In the genomic region with DNA sequence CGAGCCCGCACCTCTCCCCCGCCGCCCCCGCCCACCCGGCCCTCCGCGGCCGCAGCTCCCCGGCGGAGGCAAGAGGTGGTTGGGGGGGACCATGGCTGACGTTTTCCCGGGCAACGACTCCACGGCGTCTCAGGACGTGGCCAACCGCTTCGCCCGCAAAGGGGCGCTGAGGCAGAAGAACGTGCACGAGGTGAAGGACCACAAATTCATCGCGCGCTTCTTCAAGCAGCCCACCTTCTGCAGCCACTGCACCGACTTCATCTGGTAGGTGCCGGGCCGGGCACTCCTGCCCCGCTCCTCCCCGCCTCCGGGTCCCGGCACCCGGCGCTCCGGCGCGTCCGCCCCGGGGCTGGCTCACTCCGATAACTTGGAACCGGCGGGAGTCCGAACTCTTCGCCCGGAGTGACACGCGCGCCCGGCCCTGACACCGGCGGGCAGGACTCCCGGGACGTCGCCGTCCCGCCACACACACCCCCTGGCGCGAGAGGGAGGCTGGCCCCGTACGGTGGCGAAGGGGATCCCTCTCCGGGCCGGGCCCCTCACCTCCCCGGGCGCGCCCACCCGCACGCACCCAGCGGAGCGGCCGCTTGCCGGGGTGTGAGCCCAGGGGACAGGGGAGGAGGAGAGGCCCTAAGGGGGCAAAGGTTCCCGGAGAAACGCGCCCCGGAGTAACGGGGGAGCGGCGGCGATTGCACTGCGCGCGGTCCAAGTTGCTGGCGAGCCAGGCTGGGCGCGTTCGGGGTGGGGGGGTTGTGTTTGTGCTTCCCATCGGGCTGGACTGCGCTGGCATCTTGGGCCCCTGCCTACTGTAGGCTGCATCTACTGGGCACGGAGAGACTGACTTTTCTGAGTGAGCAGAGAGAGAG, we compare ENCODE assay signal across 1 cellular context.
TF ChIP-seq lines count a peak whose summit lies in the region.

No MANE protein-coding gene starts in this region.

TF ChIP-seq in HepG2, 621 proteins besides CTCF, POLR2A, EP300 and RAD21 (continued from another document and continues in another):
- TF ChIP-seq, protein P1, sequence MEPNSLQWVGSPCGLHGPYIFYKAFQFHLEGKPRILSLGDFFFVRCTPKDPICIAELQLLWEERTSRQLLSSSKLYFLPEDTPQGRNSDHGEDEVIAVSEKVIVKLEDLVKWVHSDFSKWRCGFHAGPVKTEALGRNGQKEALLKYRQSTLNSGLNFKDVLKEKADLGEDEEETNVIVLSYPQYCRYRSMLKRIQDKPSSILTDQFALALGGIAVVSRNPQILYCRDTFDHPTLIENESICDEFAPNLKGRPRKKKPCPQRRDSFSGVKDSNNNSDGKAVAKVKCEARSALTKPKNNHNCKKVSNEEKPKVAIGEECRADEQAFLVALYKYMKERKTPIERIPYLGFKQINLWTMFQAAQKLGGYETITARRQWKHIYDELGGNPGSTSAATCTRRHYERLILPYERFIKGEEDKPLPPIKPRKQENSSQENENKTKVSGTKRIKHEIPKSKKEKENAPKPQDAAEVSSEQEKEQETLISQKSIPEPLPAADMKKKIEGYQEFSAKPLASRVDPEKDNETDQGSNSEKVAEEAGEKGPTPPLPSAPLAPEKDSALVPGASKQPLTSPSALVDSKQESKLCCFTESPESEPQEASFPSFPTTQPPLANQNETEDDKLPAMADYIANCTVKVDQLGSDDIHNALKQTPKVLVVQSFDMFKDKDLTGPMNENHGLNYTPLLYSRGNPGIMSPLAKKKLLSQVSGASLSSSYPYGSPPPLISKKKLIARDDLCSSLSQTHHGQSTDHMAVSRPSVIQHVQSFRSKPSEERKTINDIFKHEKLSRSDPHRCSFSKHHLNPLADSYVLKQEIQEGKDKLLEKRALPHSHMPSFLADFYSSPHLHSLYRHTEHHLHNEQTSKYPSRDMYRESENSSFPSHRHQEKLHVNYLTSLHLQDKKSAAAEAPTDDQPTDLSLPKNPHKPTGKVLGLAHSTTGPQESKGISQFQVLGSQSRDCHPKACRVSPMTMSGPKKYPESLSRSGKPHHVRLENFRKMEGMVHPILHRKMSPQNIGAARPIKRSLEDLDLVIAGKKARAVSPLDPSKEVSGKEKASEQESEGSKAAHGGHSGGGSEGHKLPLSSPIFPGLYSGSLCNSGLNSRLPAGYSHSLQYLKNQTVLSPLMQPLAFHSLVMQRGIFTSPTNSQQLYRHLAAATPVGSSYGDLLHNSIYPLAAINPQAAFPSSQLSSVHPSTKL (CRISPR knock-in tag; IDR thresholded peaks at IDR 0.05), result 0 out of 2 replicates have a peak, but pooled peaks have one; percentile 22
- TF ChIP-seq ZNF530 (CRISPR knock-in tag; IDR thresholded peaks at IDR 0.05; ENCODE audit: low read depth), result no peak
- no peak for TF ChIP-seq ZNF75D (CRISPR knock-in tag; IDR thresholded peaks at IDR 0.05; ENCODE audit: borderline replicate concordance)
- 0 out of 2 replicates have a peak, but pooled peaks have one; percentile 21 for TF ChIP-seq FOXM1 (CRISPR knock-in tag; IDR thresholded peaks at IDR 0.05)
- TF ChIP-seq ZNF589 (CRISPR knock-in tag; conservative IDR thresholded peaks at IDR 0.05), result peak; percentile 73; the same call in 1 of the 2 replicates
- peak; percentile 82 for TF ChIP-seq KDM5B (CRISPR knock-in tag; IDR thresholded peaks at IDR 0.05; ENCODE audit: borderline replicate concordance)
- TF ChIP-seq ZNF660 (CRISPR knock-in tag; IDR thresholded peaks at IDR 0.05; ENCODE audit: borderline replicate concordance, low read depth), result 0 out of 2 replicates have a peak, but pooled peaks have one; percentile 56
- TF ChIP-seq TP53 (CRISPR knock-in tag; conservative IDR thresholded peaks at IDR 0.05), result no peak
- TF ChIP-seq, protein P2, sequence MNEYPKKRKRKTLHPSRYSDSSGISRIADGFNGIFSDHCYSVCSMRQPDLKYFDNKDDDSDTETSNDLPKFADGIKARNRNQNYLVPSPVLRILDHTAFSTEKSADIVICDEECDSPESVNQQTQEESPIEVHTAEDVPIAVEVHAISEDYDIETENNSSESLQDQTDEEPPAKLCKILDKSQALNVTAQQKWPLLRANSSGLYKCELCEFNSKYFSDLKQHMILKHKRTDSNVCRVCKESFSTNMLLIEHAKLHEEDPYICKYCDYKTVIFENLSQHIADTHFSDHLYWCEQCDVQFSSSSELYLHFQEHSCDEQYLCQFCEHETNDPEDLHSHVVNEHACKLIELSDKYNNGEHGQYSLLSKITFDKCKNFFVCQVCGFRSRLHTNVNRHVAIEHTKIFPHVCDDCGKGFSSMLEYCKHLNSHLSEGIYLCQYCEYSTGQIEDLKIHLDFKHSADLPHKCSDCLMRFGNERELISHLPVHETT (CRISPR knock-in tag; conservative IDR thresholded peaks at IDR 0.05), result peak; percentile 44; the same call in 1 of the 2 replicates
- TF ChIP-seq, protein P3, sequence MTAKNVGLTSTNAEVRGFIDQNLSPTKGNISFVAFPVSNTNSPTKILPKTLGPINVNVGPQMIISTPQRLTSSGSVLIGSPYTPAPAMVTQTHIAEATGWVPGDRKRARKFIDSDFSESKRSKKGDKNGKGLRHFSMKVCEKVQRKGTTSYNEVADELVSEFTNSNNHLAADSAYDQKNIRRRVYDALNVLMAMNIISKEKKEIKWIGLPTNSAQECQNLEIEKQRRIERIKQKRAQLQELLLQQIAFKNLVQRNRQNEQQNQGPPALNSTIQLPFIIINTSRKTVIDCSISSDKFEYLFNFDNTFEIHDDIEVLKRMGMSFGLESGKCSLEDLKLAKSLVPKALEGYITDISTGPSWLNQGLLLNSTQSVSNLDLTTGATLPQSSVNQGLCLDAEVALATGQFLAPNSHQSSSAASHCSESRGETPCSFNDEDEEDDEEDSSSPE (CRISPR knock-in tag; IDR thresholded peaks at IDR 0.05), result peak; percentile 48; the same call in 1 of the 2 replicates
- no peak for TF ChIP-seq FOSL1 (CRISPR knock-in tag; IDR thresholded peaks at IDR 0.05; ENCODE audit: borderline replicate concordance)
- peak; percentile 25; the same call in 1 of the 2 replicates for TF ChIP-seq HOXD1 (CRISPR knock-in tag; IDR thresholded peaks at IDR 0.05)
- 0 out of 2 replicates have a peak, but pooled peaks have one; percentile 57 for TF ChIP-seq GLI4 (CRISPR knock-in tag; IDR thresholded peaks at IDR 0.05; ENCODE audit: borderline replicate concordance)
- TF ChIP-seq JUND (CRISPR knock-in tag; IDR thresholded peaks at IDR 0.05), result 0 out of 2 replicates have a peak, but pooled peaks have one; percentile 7
- peak; percentile 73; the same call in 1 of the 2 replicates for TF ChIP-seq HOXA9 (CRISPR knock-in tag; IDR thresholded peaks at IDR 0.05; ENCODE audit: borderline replicate concordance)
- 0 out of 2 replicates have a peak, but pooled peaks have one; percentile 23 for TF ChIP-seq MYC (CRISPR knock-in tag; IDR thresholded peaks at IDR 0.05; ENCODE audit: borderline replicate concordance)
- TF ChIP-seq TCF7L2 (IDR thresholded peaks at IDR 0.05; ENCODE audit: low read depth, low read length), result no peak
- no peak for TF ChIP-seq ZNF260 (CRISPR knock-in tag; IDR thresholded peaks at IDR 0.05; ENCODE audit: borderline replicate concordance, low read depth)
- no peak for TF ChIP-seq JUNB (CRISPR knock-in tag; IDR thresholded peaks at IDR 0.05; ENCODE audit: borderline replicate concordance)
- peak; percentile 27; the same call in 1 of the 2 replicates for TF ChIP-seq HNF4A (CRISPR knock-in tag; IDR thresholded peaks at IDR 0.05)
- TF ChIP-seq, protein P4, sequence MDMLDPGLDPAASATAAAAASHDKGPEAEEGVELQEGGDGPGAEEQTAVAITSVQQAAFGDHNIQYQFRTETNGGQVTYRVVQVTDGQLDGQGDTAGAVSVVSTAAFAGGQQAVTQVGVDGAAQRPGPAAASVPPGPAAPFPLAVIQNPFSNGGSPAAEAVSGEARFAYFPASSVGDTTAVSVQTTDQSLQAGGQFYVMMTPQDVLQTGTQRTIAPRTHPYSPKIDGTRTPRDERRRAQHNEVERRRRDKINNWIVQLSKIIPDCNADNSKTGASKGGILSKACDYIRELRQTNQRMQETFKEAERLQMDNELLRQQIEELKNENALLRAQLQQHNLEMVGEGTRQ (IDR thresholded peaks at IDR 0.05; ENCODE audit: low read depth, low read length), result no peak
- TF ChIP-seq, protein P4 (CRISPR knock-in tag; IDR thresholded peaks at IDR 0.05; ENCODE audit: borderline replicate concordance), result no peak
- 0 out of 2 replicates have a peak, but pooled peaks have one; percentile 11 for TF ChIP-seq ZNF766 (CRISPR knock-in tag; IDR thresholded peaks at IDR 0.05; ENCODE audit: borderline replicate concordance)
- TF ChIP-seq ZMAT3 (CRISPR knock-in tag; conservative IDR thresholded peaks at IDR 0.05), result peak; percentile 72; the same call in 1 of the 2 replicates
- TF ChIP-seq ERF (CRISPR knock-in tag; IDR thresholded peaks at IDR 0.05), result peak; percentile 49; the same call in 1 of the 2 replicates
- peak; percentile 31; the same call in 1 of the 2 replicates for TF ChIP-seq POLR2G (IDR thresholded peaks at IDR 0.05; ENCODE audit: low read depth, low read length)
- TF ChIP-seq HNRNPL (IDR thresholded peaks at IDR 0.05; ENCODE audit: low read depth, low read length), result peak; percentile 85
- TF ChIP-seq, protein P5, sequence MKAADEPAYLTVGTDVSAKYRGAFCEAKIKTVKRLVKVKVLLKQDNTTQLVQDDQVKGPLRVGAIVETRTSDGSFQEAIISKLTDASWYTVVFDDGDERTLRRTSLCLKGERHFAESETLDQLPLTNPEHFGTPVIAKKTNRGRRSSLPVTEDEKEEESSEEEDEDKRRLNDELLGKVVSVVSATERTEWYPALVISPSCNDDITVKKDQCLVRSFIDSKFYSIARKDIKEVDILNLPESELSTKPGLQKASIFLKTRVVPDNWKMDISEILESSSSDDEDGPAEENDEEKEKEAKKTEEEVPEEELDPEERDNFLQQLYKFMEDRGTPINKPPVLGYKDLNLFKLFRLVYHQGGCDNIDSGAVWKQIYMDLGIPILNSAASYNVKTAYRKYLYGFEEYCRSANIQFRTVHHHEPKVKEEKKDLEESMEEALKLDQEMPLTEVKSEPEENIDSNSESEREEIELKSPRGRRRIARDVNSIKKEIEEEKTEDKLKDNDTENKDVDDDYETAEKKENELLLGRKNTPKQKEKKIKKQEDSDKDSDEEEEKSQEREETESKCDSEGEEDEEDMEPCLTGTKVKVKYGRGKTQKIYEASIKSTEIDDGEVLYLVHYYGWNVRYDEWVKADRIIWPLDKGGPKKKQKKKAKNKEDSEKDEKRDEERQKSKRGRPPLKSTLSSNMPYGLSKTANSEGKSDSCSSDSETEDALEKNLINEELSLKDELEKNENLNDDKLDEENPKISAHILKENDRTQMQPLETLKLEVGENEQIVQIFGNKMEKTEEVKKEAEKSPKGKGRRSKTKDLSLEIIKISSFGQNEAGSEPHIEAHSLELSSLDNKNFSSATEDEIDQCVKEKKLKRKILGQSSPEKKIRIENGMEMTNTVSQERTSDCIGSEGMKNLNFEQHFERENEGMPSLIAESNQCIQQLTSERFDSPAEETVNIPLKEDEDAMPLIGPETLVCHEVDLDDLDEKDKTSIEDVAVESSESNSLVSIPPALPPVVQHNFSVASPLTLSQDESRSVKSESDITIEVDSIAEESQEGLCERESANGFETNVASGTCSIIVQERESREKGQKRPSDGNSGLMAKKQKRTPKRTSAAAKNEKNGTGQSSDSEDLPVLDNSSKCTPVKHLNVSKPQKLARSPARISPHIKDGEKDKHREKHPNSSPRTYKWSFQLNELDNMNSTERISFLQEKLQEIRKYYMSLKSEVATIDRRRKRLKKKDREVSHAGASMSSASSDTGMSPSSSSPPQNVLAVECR (CRISPR knock-in tag; IDR thresholded peaks at IDR 0.05; ENCODE audit: borderline replicate concordance), result peak; percentile 86
- TF ChIP-seq, protein P6, sequence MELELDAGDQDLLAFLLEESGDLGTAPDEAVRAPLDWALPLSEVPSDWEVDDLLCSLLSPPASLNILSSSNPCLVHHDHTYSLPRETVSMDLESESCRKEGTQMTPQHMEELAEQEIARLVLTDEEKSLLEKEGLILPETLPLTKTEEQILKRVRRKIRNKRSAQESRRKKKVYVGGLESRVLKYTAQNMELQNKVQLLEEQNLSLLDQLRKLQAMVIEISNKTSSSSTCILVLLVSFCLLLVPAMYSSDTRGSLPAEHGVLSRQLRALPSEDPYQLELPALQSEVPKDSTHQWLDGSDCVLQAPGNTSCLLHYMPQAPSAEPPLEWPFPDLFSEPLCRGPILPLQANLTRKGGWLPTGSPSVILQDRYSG (CRISPR knock-in tag; IDR thresholded peaks at IDR 0.05), result peak; percentile 22; the same call in 1 of the 2 replicates
- TF ChIP-seq DR1 (CRISPR knock-in tag; IDR thresholded peaks at IDR 0.05), result peak; percentile 42; the same call in 1 of the 2 replicates
- peak; percentile 70; the same call in 1 of the 2 replicates for TF ChIP-seq KMT2A (CRISPR knock-in tag; IDR thresholded peaks at IDR 0.05)
- TF ChIP-seq, protein P7, sequence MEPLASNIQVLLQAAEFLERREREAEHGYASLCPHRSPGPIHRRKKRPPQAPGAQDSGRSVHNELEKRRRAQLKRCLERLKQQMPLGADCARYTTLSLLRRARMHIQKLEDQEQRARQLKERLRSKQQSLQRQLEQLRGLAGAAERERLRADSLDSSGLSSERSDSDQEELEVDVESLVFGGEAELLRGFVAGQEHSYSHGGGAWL (CRISPR knock-in tag; IDR thresholded peaks at IDR 0.05), result no peak
- no peak for TF ChIP-seq SNAPC2 (CRISPR knock-in tag; IDR thresholded peaks at IDR 0.05)
- TF ChIP-seq ZBTB2 (CRISPR knock-in tag; IDR thresholded peaks at IDR 0.05; ENCODE audit: low read depth), result peak; percentile 69; the same call in 1 of the 2 replicates
- TF ChIP-seq HOXA7 (CRISPR knock-in tag; IDR thresholded peaks at IDR 0.05), result peak; percentile 81; the same call in 1 of the 2 replicates
- no peak for TF ChIP-seq ZNF460 (CRISPR knock-in tag; IDR thresholded peaks at IDR 0.05; ENCODE audit: borderline replicate concordance)
- 0 out of 2 replicates have a peak, but pooled peaks have one; percentile 41 for TF ChIP-seq KLF12 (CRISPR knock-in tag; IDR thresholded peaks at IDR 0.05; ENCODE audit: borderline replicate concordance)
- TF ChIP-seq HNRNPK (IDR thresholded peaks at IDR 0.05; ENCODE audit: low read depth, low read length, poor library complexity, severe bottlenecking), result peak; percentile 74
- peak; percentile 41; the same call in 1 of the 2 replicates for TF ChIP-seq TMF1 (CRISPR knock-in tag; IDR thresholded peaks at IDR 0.05; ENCODE audit: low read depth)
